ENCODE assay signal across 19 cellular contexts in the genomic region with DNA sequence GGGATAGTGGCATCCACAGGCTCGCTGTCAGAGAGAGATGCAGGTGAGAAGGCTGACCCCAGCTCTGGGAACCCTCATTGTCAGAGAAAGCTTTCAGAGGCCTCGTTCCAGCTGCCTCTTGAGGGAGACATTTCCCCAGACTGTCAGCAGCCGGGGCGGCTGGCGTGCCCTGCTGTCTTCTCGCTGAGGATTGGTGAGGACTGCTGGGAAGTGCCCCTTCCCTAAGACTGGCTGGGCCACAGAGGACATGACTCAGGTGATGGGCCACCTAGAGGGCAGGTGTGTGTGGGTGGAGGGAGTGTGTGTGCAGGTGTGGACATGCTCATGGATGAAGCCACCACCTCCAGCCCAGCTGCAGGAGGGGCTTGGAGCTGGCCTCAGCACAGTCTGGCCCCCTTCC. TPM values are rescaled to one million over a fixed set of nuclear protein-coding genes. Genes with fewer than 3 reads are reported as not detected.
DNase-seq lines count a peak whose midpoint lies in the region; ATAC-seq and TF ChIP-seq lines count a peak whose summit lies in the region.
"Had no signal": no experiment of that assay in that cellular context is flagged by ENCODE, and none has a peak within 500 bp of the region (broad histone marks: within the 10 kb centered on the region; RNA-seq: fewer than 3 reads in every experiment).

No MANE protein-coding gene starts in this region.

- no peaks in the 10 kb centered on the region for H3K79me2 ChIP-seq in H9 (ENCODE audit: insufficient read depth, low read length)

- H3K36me3 Mint-ChIP-seq in H9 (ENCODE audit: insufficient read depth in 1 of 3, low read depth in 3 of 3): no peaks in the 10 kb centered on the region; a peak in 1 of 7 replicates
- H3K36me3 Mint-ChIP-seq in chondrocyte (ENCODE audit: low read depth): no peaks in the 10 kb centered on the region

- H3K27ac ChIP-seq in AG04450 (ENCODE audit: low read depth, low read length) (no peak overlapping the region), H9 (ENCODE audit: insufficient read length, low read depth, low read length) (no peak overlapping the region), A673 (ENCODE audit: low read depth, low read length, poor library complexity, severe bottlenecking) (no peak overlapping the region)
- H3K27ac ChIP-seq: C4-2B, RWPE1 had no signal

- H3K4me1 ChIP-seq in H9 (ENCODE audit: insufficient read depth, low read length) (no peaks in the 10 kb centered on the region), A673 (ENCODE audit: insufficient read depth, low read length, poor library complexity, severe bottlenecking) (no peaks in the 10 kb centered on the region)
- H3K4me1 ChIP-seq: HAP-1 had no signal

- H3K9me3 ChIP-seq in AG04450 (ENCODE audit: control insufficient read depth, insufficient read depth, low read length): no peaks in the 10 kb centered on the region; the same call in 1 of the 2 replicates
- H3K9me3 ChIP-seq in H9 (ENCODE audit: control insufficient read depth, low read depth, low read length): no peaks in the 10 kb centered on the region
- H3K9me3 ChIP-seq in A673 (ENCODE audit: low read depth, low read length, poor library complexity, severe bottlenecking): no peaks in the 10 kb centered on the region
- H3K9me3 ChIP-seq: A549, HAP-1 had no signal

- POLR2A ChIA-PET in AG04450 (lab: Yijun Ruan, JAX): no interaction called here
- POLR2A ChIA-PET in A673 (lab: Charles Lee; ENCODE audit: low non-redundant PET): no interaction called here

- H2BK5ac ChIP-seq in H9 (ENCODE audit: insufficient read length, low read length): no peak overlapping the region

- H3K4me3 ChIP-seq in AG04450 (ENCODE audit: low read depth, low read length): no peak overlapping the region
- H3K4me3 ChIP-seq in A673 (ENCODE audit: low read depth, low read length, poor library complexity, severe bottlenecking): no peak overlapping the region
- H3K4me3 ChIP-seq: A549, HAP-1 had no signal

- H3K36me3 ChIP-seq in A673 (ENCODE audit: insufficient read depth, low read length, poor library complexity, severe bottlenecking): no peaks in the 10 kb centered on the region
- H3K36me3 ChIP-seq: HAP-1 had no signal

- ATAC-seq in GM21423 (IDR thresholded peaks at IDR 0.05; ENCODE audit: unreplicated experiment): no peak
- ATAC-seq: A549 had no signal

- TF ChIP-seq CTCF in AG04450 (IDR thresholded peaks at IDR 0.05; ENCODE audit: low read depth, low read length) (0 out of 2 replicates have a peak, but pooled peaks have one; percentile 10), H9 (conservative IDR thresholded peaks at IDR 0.05) (peak; percentile 28; the same call in 2 of the 3 replicates), chondrocyte (IDR thresholded peaks at IDR 0.05) (peak; percentile 25), A673 (conservative IDR thresholded peaks at IDR 0.05; ENCODE audit: low read depth, low read length) (no peak)

- H2AFZ ChIP-seq in H9 (ENCODE audit: low read length): no peak overlapping the region

- H3K4me3 Mint-ChIP-seq in H9: no peak overlapping the region
- no peak overlapping the region for H3K4me3 Mint-ChIP-seq in chondrocyte (ENCODE audit: unreplicated experiment)

- no peak overlapping the region for H2BK15ac ChIP-seq in H9 (ENCODE audit: low read depth, low read length)

- H3K9ac ChIP-seq in H9 (ENCODE audit: extremely low read depth, insufficient read length, low read length): no peak overlapping the region

- no peak overlapping the region for H2BK20ac ChIP-seq in H9 (ENCODE audit: low read depth, low read length, poor library complexity, severe bottlenecking)

- no peak overlapping the region for H3T11ph ChIP-seq in H9 (ENCODE audit: low read length)

- CTCF ChIA-PET in AG04450 (lab: Charles Lee) (no interaction called here), A673 (lab: Charles Lee) (no interaction called here)

- no peaks in the 10 kb centered on the region for H4K20me1 ChIP-seq in H9 (ENCODE audit: control insufficient read depth, insufficient read depth, insufficient read length)

- H3K23ac ChIP-seq in H9 (ENCODE audit: insufficient read length, low read depth, low read length): no peak overlapping the region

- H3K18ac ChIP-seq in H9 (ENCODE audit: insufficient read length, low read depth, low read length): no peak overlapping the region

- H2BK12ac ChIP-seq in H9 (ENCODE audit: insufficient read length, low read depth, low read length): no peak overlapping the region

- no peak overlapping the region for H2AK5ac ChIP-seq in H9 (ENCODE audit: insufficient read length, low read length)

- no peak overlapping the region for H2BK120ac ChIP-seq in H9 (ENCODE audit: low read depth, low read length, poor library complexity, severe bottlenecking)

- no peaks in the 10 kb centered on the region; a peak in 1 of 5 replicates for H3K9me3 Mint-ChIP-seq in H9
- H3K9me3 Mint-ChIP-seq in chondrocyte (ENCODE audit: low read depth): no peaks in the 10 kb centered on the region

- intact Hi-C loops in A673 (cut with micrococcal nuclease; ENCODE audit: unreplicated experiment): no loop called here

- no peaks in the 10 kb centered on the region for H3K79me1 ChIP-seq in H9 (ENCODE audit: insufficient read depth, low read depth, low read length, poor library complexity, severe bottlenecking)

- no peak overlapping the region for H4K91ac ChIP-seq in H9 (ENCODE audit: insufficient read length, low read depth, low read length)

- H3K4me2 ChIP-seq in H9 (ENCODE audit: insufficient read depth, insufficient read length, low read length): no peak overlapping the region
- H3K4me2 ChIP-seq: A549 had no signal

- H3K14ac ChIP-seq in H9 (ENCODE audit: insufficient read depth, low read length): no peak overlapping the region

- peaks cover 9% of the 10 kb centered on the region for H3K27me3 ChIP-seq in AG04450 (ENCODE audit: control insufficient read depth, insufficient read depth, low read length)
- no peaks in the 10 kb centered on the region for H3K27me3 ChIP-seq in H9 (ENCODE audit: insufficient read depth, low read length)
- H3K27me3 ChIP-seq in A673 (replicated peaks; ENCODE audit: insufficient read depth, low read depth, low read length, poor library complexity): no peaks in the 10 kb centered on the region

- H4K5ac ChIP-seq in H9 (ENCODE audit: insufficient read length, low read depth, low read length): no peak overlapping the region

- H3K23me2 ChIP-seq in H9 (ENCODE audit: insufficient read length, low read depth, low read length, poor library complexity, severe bottlenecking): no peaks in the 10 kb centered on the region

- BruUV-seq in A673 (replicated peaks; lab: Mats Ljungman, UMichigan): no TSS peak

- no peak for DNase-seq in AG04450 (ENCODE audit: low read depth, low spot score)
- DNase-seq in H9: peak; percentile 60
- DNase-seq in chondrocyte (ENCODE audit: low spot score): no peak
- peak; percentile 59 for DNase-seq in islet precursor cell
- no peak for DNase-seq in amygdala (lab: John Stamatoyannopoulos, UW)
- DNase-seq in A673 (ENCODE audit: low spot score): no peak
- DNase-seq in NCI-H524 treated with DMSO at 0.1 percent for 48 hours (lab: John Stamatoyannopoulos, UW): no peak
- DNase-seq: AML-193, DMS79, NCI-H1092 treated with DMSO at 0.1 percent for 48 hours, NCI-H146, NCI-H2081, NCI-H774 had no signal

- H3K27ac Mint-ChIP-seq in H9: peak overlapping the region in 1 of 3 experiments; percentile 62; a peak in 1 of 7 replicates
- H3K27ac Mint-ChIP-seq in chondrocyte (ENCODE audit: unreplicated experiment): no peak overlapping the region

- H3K4me1 Mint-ChIP-seq in H9 (peaks cover 3 to 13% of the 10 kb centered on the region in 2 experiments), chondrocyte (ENCODE audit: low read depth) (peaks cover 33% of the 10 kb centered on the region)

- peaks cover 7% of the 10 kb centered on the region for H3K27me3 Mint-ChIP-seq in H9 (ENCODE audit: low read depth)
- H3K27me3 Mint-ChIP-seq in chondrocyte (ENCODE audit: low read depth): peaks cover 15% of the 10 kb centered on the region

- no peak overlapping the region for H3K56ac ChIP-seq in H9 (ENCODE audit: insufficient read length, low read depth, low read length)

- WGBS in H9 (ENCODE audit: extremely low coverage, insufficient read length, low lambda C conversion rate): no CpG with 5 or more reads among the region's 6 CpGs

- H3K4ac ChIP-seq in H9 (ENCODE audit: low read depth, low read length): no peak overlapping the region

- H4K8ac ChIP-seq in H9 (replicated peaks; ENCODE audit: insufficient read length, low read depth, low read length): no peak overlapping the region

RNA-seq across cellular contexts. Expression of gene SPACA3, which starts 25.3 kb away (rescaled TPM):
- polyA plus RNA-seq in AG04450 (2011; rRNA removed): not detected in 2 replicates
- polyA minus RNA-seq in AG04450 (2011; rRNA and poly(A)+ RNA removed): not detected in 2 replicates
- total RNA-seq in H9 (2021): not detected in 2 replicates
- not detected in 3 replicates for total RNA-seq in chondrocyte
- not detected in 2 replicates for total RNA-seq in A673 (2021)
- total RNA-seq: NCI-H460 had no signal
- polyA plus RNA-seq: A549 had no signal

Comparison
In these comparisons a context has a peak if more than half of its experiments do, and no peak if none do; other contexts are left out.
1. DNase-seq: peak in H9 (single experiment) and islet precursor cell (single experiment); none in AG04450 (single experiment), chondrocyte (single experiment), amygdala (0 of 56), A673 (single experiment) and NCI-H524 treated with DMSO at 0.1 percent for 48 hours (single experiment).